Comparison of ENCODE assay signal across 20 cellular contexts in the genomic region with DNA sequence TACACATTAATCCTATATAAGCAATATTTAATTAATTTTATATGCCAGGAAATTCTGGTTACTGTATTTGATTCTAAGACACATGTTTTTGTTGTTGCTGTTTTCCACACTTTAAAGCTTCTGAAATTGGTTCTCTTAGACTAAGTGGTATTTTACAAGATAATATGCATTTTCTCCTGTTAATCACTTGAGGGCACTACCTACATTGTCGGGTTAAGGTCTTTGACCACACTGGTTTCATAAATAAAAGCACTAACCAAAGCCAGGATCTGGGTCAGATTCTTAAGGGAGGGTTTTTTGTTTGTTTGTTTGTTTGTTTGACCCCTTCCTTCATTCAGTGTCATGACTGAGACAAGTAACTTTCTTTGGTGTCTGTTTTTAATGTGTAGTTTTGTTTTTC.
DNase-seq lines count a peak whose midpoint lies in the region; TF ChIP-seq lines count a peak whose summit lies in the region.
"Had no signal": no experiment of that assay in that cellular context is flagged by ENCODE, and none has a peak within 500 bp of the region (broad histone marks: within the 10 kb centered on the region; RNA-seq: fewer than 3 reads in every experiment).

No MANE protein-coding gene starts in this region.

- CTCF ChIA-PET in activated CD4-positive, alpha-beta T cell treated with anti-CD3 and anti-CD28 coated beads, Interleukin-2, amount 10 ng/mL, durations not matched to agents 7 days and 5 days (lab: Charles Lee), result no interaction called here

- no peak overlapping the region for H3K4me3 Mint-ChIP-seq in chondrocyte (ENCODE audit: unreplicated experiment)
- no peak overlapping the region for H3K4me3 Mint-ChIP-seq in activated CD4-positive, alpha-beta T cell treated with anti-CD3 and anti-CD28 coated beads, Interleukin-2, amount 10 ng/mL, durations not matched to agents 7 days and 5 days
- H3K4me3 Mint-ChIP-seq: activated CD4-positive, alpha-beta T cell treated with anti-CD3 and anti-CD28 coated beads for 36 hours; activated naive CD8-positive, alpha-beta T cell; mesothelial cell of epicardium; nephron progenitor cell had no signal

- TF ChIP-seq CTCF in NB4 (IDR thresholded peaks at IDR 0.05; ENCODE audit: low read depth, low read length) (no peak), chondrocyte (IDR thresholded peaks at IDR 0.05) (peak; percentile 20)

- H3K4me3 ChIP-seq in NB4 (ENCODE audit: low read depth, low read length), result no peak overlapping the region
- H3K4me3 ChIP-seq: heart left ventricle, left lung, tibial artery had no signal

- H3K27ac Mint-ChIP-seq in chondrocyte (ENCODE audit: unreplicated experiment), result no peak overlapping the region
- no peak overlapping the region for H3K27ac Mint-ChIP-seq in activated CD4-positive, alpha-beta T cell treated with anti-CD3 and anti-CD28 coated beads, Interleukin-2, amount 10 ng/mL, durations not matched to agents 7 days and 5 days
- H3K27ac Mint-ChIP-seq: activated CD4-positive, alpha-beta T cell treated with anti-CD3 and anti-CD28 coated beads for 36 hours; activated naive CD8-positive, alpha-beta T cell; mesothelial cell of epicardium; nephron progenitor cell had no signal

- peaks cover 6% of the 10 kb centered on the region for H3K36me3 Mint-ChIP-seq in chondrocyte (ENCODE audit: low read depth)
- H3K36me3 Mint-ChIP-seq in activated CD4-positive, alpha-beta T cell treated with anti-CD3 and anti-CD28 coated beads, Interleukin-2, amount 10 ng/mL, durations not matched to agents 7 days and 5 days (ENCODE audit: low read depth), result no peaks in the 10 kb centered on the region
- H3K36me3 Mint-ChIP-seq: activated naive CD8-positive, alpha-beta T cell had no signal

- H3K9me3 Mint-ChIP-seq in chondrocyte (ENCODE audit: low read depth), result peaks cover 15% of the 10 kb centered on the region
- H3K9me3 Mint-ChIP-seq in activated CD4-positive, alpha-beta T cell treated with anti-CD3 and anti-CD28 coated beads, Interleukin-2, amount 10 ng/mL, durations not matched to agents 7 days and 5 days, result no peaks in the 10 kb centered on the region

- H3K4me1 Mint-ChIP-seq in chondrocyte (ENCODE audit: low read depth), result no peaks in the 10 kb centered on the region
- no peaks in the 10 kb centered on the region for H3K4me1 Mint-ChIP-seq in activated CD4-positive, alpha-beta T cell treated with anti-CD3 and anti-CD28 coated beads, Interleukin-2, amount 10 ng/mL, durations not matched to agents 7 days and 5 days
- H3K4me1 Mint-ChIP-seq: activated CD4-positive, alpha-beta T cell treated with anti-CD3 and anti-CD28 coated beads for 36 hours; mesothelial cell of epicardium; nephron progenitor cell had no signal

- no peak for TF ChIP-seq POLR2A in NB4 (IDR thresholded peaks at IDR 0.05; ENCODE audit: extremely low read depth, insufficient read length)

- H3K27me3 Mint-ChIP-seq in chondrocyte (ENCODE audit: low read depth), result no peaks in the 10 kb centered on the region
- no peaks in the 10 kb centered on the region for H3K27me3 Mint-ChIP-seq in activated CD4-positive, alpha-beta T cell treated with anti-CD3 and anti-CD28 coated beads, Interleukin-2, amount 10 ng/mL, durations not matched to agents 7 days and 5 days

- POLR2A ChIA-PET in activated CD4-positive, alpha-beta T cell treated with anti-CD3 and anti-CD28 coated beads, Interleukin-2, amount 10 ng/mL, durations not matched to agents 7 days and 5 days (lab: Charles Lee), result no interaction called here

- peak; percentile 5 for DNase-seq in H4 (ENCODE audit: low spot score)
- peak; percentile 2 for DNase-seq in NB4 (ENCODE audit: low read depth)
- no peak for DNase-seq in chondrocyte (ENCODE audit: low spot score)
- DNase-seq in renal cortical epithelial cell (ENCODE audit: low read depth), result peak; percentile 15
- no peak for DNase-seq in NCI-H82 (lab: John Stamatoyannopoulos, UW)
- DNase-seq in activated effector memory CD4-positive, alpha-beta T cell treated with anti-CD3 and anti-CD28 coated beads, Interleukin-2, amount 50 U/mL, for 16 hours, result no peak
- no peak for DNase-seq in activated CD4-positive, alpha-beta T cell treated with anti-CD3 and anti-CD28 coated beads, Interleukin-2, amount 10 ng/mL, durations not matched to agents 7 days and 5 days
- DNase-seq: activated CD4-positive, alpha-beta T cell treated with anti-CD3 and anti-CD28 coated beads for 36 hours; heart left ventricle; left lung; MV-4-11; NCI-H187 treated with DMSO at 0.1 percent for 48 hours; NCI-H2227 treated with DMSO at 0.1 percent for 48 hours; nephron progenitor cell; stimulated activated CD4-positive, alpha-beta T cell treated with anti-CD3 and anti-CD28 coated beads, Interleukin-2, amount 100 ng/mL, for 48 hours; stimulated activated naive CD8-positive, alpha-beta T cell treated with anti-CD3 and anti-CD28 coated beads, Interleukin-15, Interleukin-2, amounts not matched to agents 100 U/mL and 50 U/mL, for 24 hours; T1000; tibial artery had no signal

Comparison
In these comparisons a context has a peak if more than half of its experiments do, and no peak if none do; other contexts are left out.
1. DNase-seq: peak in H4 (single experiment), NB4 (single experiment) and renal cortical epithelial cell (single experiment); none in chondrocyte (single experiment), NCI-H82 (single experiment), activated effector memory CD4-positive, alpha-beta T cell treated with anti-CD3 and anti-CD28 coated beads, Interleukin-2, amount 50 U/mL, for 16 hours (single experiment) and activated CD4-positive, alpha-beta T cell treated with anti-CD3 and anti-CD28 coated beads, Interleukin-2, amount 10 ng/mL, durations not matched to agents 7 days and 5 days (single experiment).